ENCODE assay signal across 8 cellular contexts in the genomic region with DNA sequence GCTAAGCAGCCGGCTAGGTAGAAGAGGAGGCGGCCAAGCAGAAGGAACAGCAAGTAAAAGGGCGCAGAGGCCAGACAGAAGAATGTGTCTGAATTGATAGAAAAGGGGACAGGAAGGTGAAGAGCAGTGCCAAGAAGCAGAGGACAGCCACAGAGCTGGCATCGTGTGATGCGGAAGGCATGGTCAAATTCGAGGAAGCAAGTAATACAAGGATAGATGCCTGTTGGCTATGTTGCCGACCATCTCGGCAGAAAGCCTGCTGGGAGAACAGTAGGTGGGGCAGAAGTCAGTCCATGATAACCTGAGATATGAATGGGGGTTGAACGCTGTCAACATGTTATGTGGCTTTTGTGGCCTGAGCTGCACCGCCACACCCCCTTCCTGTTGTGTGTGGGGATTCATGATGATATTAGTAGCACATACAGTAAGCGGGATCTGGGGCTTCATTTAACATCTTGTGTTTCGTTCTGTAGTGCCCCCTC. TPM values are rescaled to one million over a fixed set of nuclear protein-coding genes. Genes with fewer than 3 reads are reported as not detected.
DNase-seq lines count a peak whose midpoint lies in the region; ATAC-seq and TF ChIP-seq lines count a peak whose summit lies in the region.

No MANE protein-coding gene starts in this region.

- no peak overlapping the region for H3K27ac ChIP-seq in neural progenitor cell

- no peak overlapping the region for H3K9ac ChIP-seq in neural progenitor cell

- H3K4me3 Mint-ChIP-seq in activated CD8-positive, alpha-beta memory T cell treated with anti-CD3 and anti-CD28 coated beads, Interleukin-2, amount 10 ng/mL, durations not matched to agents 7 days and 5 days: peak overlapping the region; percentile 67
- H3K4me3 Mint-ChIP-seq in neural progenitor cell (no peak overlapping the region), osteocyte (ENCODE audit: unreplicated experiment) (no peak overlapping the region)

- no peaks in the 10 kb centered on the region for H4K20me1 ChIP-seq in neural progenitor cell (ENCODE audit: low read depth)

- H3K4me1 Mint-ChIP-seq in activated CD8-positive, alpha-beta memory T cell treated with anti-CD3 and anti-CD28 coated beads, Interleukin-2, amount 10 ng/mL, durations not matched to agents 7 days and 5 days: peaks cover 54% of the 10 kb centered on the region
- H3K4me1 Mint-ChIP-seq in neural progenitor cell (peaks cover 28% of the 10 kb centered on the region), osteocyte (ENCODE audit: unreplicated experiment) (peaks cover 4% of the 10 kb centered on the region)

- no peaks in the 10 kb centered on the region for H3K27me3 ChIP-seq in neural progenitor cell

- no peak overlapping the region for H3K4me3 ChIP-seq in neural progenitor cell

- H3K27me3 Mint-ChIP-seq in activated CD8-positive, alpha-beta memory T cell treated with anti-CD3 and anti-CD28 coated beads, Interleukin-2, amount 10 ng/mL, durations not matched to agents 7 days and 5 days: peaks cover 35% of the 10 kb centered on the region
- peaks cover 3% of the 10 kb centered on the region for H3K27me3 Mint-ChIP-seq in neural progenitor cell (ENCODE audit: insufficient read depth, low read depth)
- H3K27me3 Mint-ChIP-seq in osteocyte (ENCODE audit: unreplicated experiment): peaks cover 14% of the 10 kb centered on the region

- H3K9me3 ChIP-seq in neural progenitor cell (ENCODE audit: low read depth): no peaks in the 10 kb centered on the region

- H3K4me2 ChIP-seq in neural progenitor cell: peak overlapping the region; percentile 44

- H3K27ac Mint-ChIP-seq in activated CD8-positive, alpha-beta memory T cell treated with anti-CD3 and anti-CD28 coated beads, Interleukin-2, amount 10 ng/mL, durations not matched to agents 7 days and 5 days: peak overlapping the region; percentile 83
- H3K27ac Mint-ChIP-seq in neural progenitor cell: peak overlapping the region; percentile 2
- no peak overlapping the region for H3K27ac Mint-ChIP-seq in osteocyte (ENCODE audit: unreplicated experiment)

- DNase-seq in CMK (ENCODE audit: low read depth) (peak; percentile 95), neural progenitor cell (ENCODE audit: low spot score) (no peak), osteocyte (ENCODE audit: extremely low spot score, unreplicated experiment) (no peak), NCI-H1436 treated with DMSO at 0.1 percent for 48 hours (lab: John Stamatoyannopoulos, UW) (no peak), putamen (ENCODE audit: low spot score) (no peak), GM19238 (ENCODE audit: insufficient read length, low spot score) (no peak)
- peak; percentile 91 for DNase-seq in activated CD8-positive, alpha-beta memory T cell treated with anti-CD3 and anti-CD28 coated beads, Interleukin-2, amount 10 ng/mL, durations not matched to agents 7 days and 5 days

- H3K36me3 Mint-ChIP-seq in activated CD8-positive, alpha-beta memory T cell treated with anti-CD3 and anti-CD28 coated beads, Interleukin-2, amount 10 ng/mL, durations not matched to agents 7 days and 5 days: peaks cover 1% of the 10 kb centered on the region
- H3K36me3 Mint-ChIP-seq in neural progenitor cell (no peaks in the 10 kb centered on the region), osteocyte (ENCODE audit: unreplicated experiment) (no peaks in the 10 kb centered on the region)

- H2AFZ ChIP-seq in neural progenitor cell (replicated peaks): no peak overlapping the region

- H3K79me2 ChIP-seq in neural progenitor cell (ENCODE audit: low read depth): no peaks in the 10 kb centered on the region

- CTCF ChIA-PET in activated CD8-positive, alpha-beta memory T cell treated with anti-CD3 and anti-CD28 coated beads, Interleukin-2, amount 10 ng/mL, durations not matched to agents 7 days and 5 days (lab: Charles Lee): interaction anchor here (0.5 to 2.0 kb wide), 7 partner anchors 10 to 159 kb away, joined by 3 to 11 read pairs (median 3); no protein-coding TSS in a partner anchor

- H3K4me1 ChIP-seq in neural progenitor cell: peaks cover 24% of the 10 kb centered on the region

- no peaks in the 10 kb centered on the region for H3K9me3 Mint-ChIP-seq in activated CD8-positive, alpha-beta memory T cell treated with anti-CD3 and anti-CD28 coated beads, Interleukin-2, amount 10 ng/mL, durations not matched to agents 7 days and 5 days (ENCODE audit: low read depth)
- H3K9me3 Mint-ChIP-seq in neural progenitor cell (no peaks in the 10 kb centered on the region), osteocyte (ENCODE audit: unreplicated experiment) (no peaks in the 10 kb centered on the region)

- peak; percentile 73 for ATAC-seq in HG03442 (IDR thresholded peaks at IDR 0.05; ENCODE audit: unreplicated experiment)
- ATAC-seq in activated CD8-positive, alpha-beta memory T cell treated with anti-CD3 and anti-CD28 coated beads, Interleukin-2, amount 10 ng/mL, durations not matched to agents 7 days and 5 days: peak; percentile 87

- no peaks in the 10 kb centered on the region for H3K36me3 ChIP-seq in neural progenitor cell

- peaks cover 3% of the 10 kb centered on the region for H3F3A ChIP-seq in neural progenitor cell (ENCODE audit: low read depth)

- TF ChIP-seq CTCF in neural progenitor cell (IDR thresholded peaks at IDR 0.05) (no peak), osteocyte (IDR thresholded peaks at IDR 0.05) (no peak)

RNA-seq across cellular contexts. Expression of a gene that starts 25.7 kb away (rescaled TPM):
- not detected for total RNA-seq in activated CD8-positive, alpha-beta memory T cell treated with anti-CD3 and anti-CD28 coated beads, Interleukin-2, amount 10 ng/mL, durations not matched to agents 7 days and 5 days
- total RNA-seq in neural progenitor cell (ENCODE audit: low replicate concordance) (4.4 and 5.1 TPM in 2 replicates), osteocyte (not detected in 2 replicates)

Comparison
In these comparisons a context has a peak if more than half of its experiments do, and no peak if none do; other contexts are left out.
1. DNase-seq: peak in CMK (single experiment) and activated CD8-positive, alpha-beta memory T cell treated with anti-CD3 and anti-CD28 coated beads, Interleukin-2, amount 10 ng/mL, durations not matched to agents 7 days and 5 days (single experiment); none in neural progenitor cell (single experiment), osteocyte (single experiment), NCI-H1436 treated with DMSO at 0.1 percent for 48 hours (single experiment), putamen (single experiment) and GM19238 (single experiment).